8 cellular contexts compared by ENCODE assay signal in genomic region chr4:156475322-156475721, GRCh38.
DNase-seq lines count a peak whose midpoint lies in the region; ATAC-seq lines count a peak whose summit lies in the region.

No MANE protein-coding gene starts in this region.

- no peak overlapping the region for H3K27ac ChIP-seq in aorta (ENCODE audit: low read depth in 1 of 2, low read length in 2 of 2)

- ATAC-seq in aorta (ENCODE audit: low FRiP score) (peak; percentile 76), HG03521 (IDR thresholded peaks at IDR 0.05; ENCODE audit: unreplicated experiment) (no peak), HG02938 (IDR thresholded peaks at IDR 0.05; ENCODE audit: unreplicated experiment) (no peak)

- no peaks in the 10 kb centered on the region for H3K27me3 ChIP-seq in aorta (ENCODE audit: control insufficient read depth in 1 of 2, insufficient read depth in 2 of 2, low read length in 1 of 2)

- DNase-seq in DMS153 (lab: John Stamatoyannopoulos, UW) = peak; percentile 27
- peak; percentile 29 for DNase-seq in NCI-H1092 (lab: John Stamatoyannopoulos, UW)
- peak; percentile 65 for DNase-seq in amniotic epithelial cell (ENCODE audit: low read depth)
- DNase-seq in inferior parietal cortex (ENCODE audit: extremely low spot score) = peak; percentile 22
- DNase-seq in aorta = no peak
- DNase-seq in stimulated activated naive CD4-positive, alpha-beta T cell (lab: John Stamatoyannopoulos, UW) = no peak

- H3K9me3 ChIP-seq in aorta (ENCODE audit: control insufficient read depth, low read length) = no peaks in the 10 kb centered on the region

- H3K4me3 ChIP-seq in aorta (ENCODE audit: low read length in 2 of 2) = no peak overlapping the region

- H3K4me1 ChIP-seq in aorta (ENCODE audit: control insufficient read depth in 1 of 2, insufficient read depth in 2 of 2, low read length in 2 of 2) = peaks cover 0 to 8% of the 10 kb centered on the region in 2 donors

- H3K36me3 ChIP-seq in aorta (ENCODE audit: control insufficient read depth in 1 of 2, insufficient read depth in 2 of 2, low read length in 1 of 2) = no peaks in the 10 kb centered on the region

- intact Hi-C loops in aorta (cut with DNase I) = loop anchor here (5.0 to 10.0 kb wide), 5 partner anchors 69 to 659 kb away; partner anchors contain the start of gene PDGFC (in 1 of the 2)

Comparison
In these comparisons a context has a peak if more than half of its experiments do, and no peak if none do; other contexts are left out.
1. DNase-seq: peak in DMS153 (single experiment), NCI-H1092 (single experiment), amniotic epithelial cell (single experiment) and inferior parietal cortex (single experiment); none in aorta (0 of 2) and stimulated activated naive CD4-positive, alpha-beta T cell (0 of 6).